1 cellular context compared by ENCODE assay signal in the genomic region with DNA sequence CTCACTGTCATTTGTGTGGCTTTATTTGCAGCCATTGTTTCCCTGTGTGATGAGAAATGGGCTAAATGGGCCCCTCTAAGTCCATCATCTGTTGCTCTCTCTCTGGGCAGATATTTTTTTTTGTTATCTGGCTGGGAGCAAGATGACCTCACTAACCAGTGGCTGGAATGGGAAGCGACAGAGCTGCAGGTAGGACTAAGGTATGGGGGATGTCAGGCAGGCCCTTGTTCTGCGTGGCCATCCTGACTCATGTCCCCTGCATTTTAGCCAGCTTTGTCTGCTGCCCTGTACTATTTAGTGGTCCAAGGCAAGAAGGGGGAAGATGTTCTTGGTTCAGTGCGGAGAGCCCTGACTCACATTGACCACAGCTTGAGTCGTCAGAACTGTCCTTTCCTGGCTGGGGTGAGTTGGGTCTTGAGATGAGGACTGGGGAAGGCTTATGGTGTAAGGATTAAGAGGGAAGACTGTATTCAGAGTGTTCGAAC.
TF ChIP-seq lines count a peak whose summit lies in the region.

No MANE protein-coding gene starts in this region.

TF ChIP-seq in H1, 55 proteins besides CTCF, POLR2A, EP300 and RAD21:
- TF ChIP-seq CHD1 (IDR thresholded peaks at IDR 0.05; ENCODE audit: low read depth, low read length) (no peak), SP4 (IDR thresholded peaks at IDR 0.05; ENCODE audit: low read length) (no peak), RFX5 (IDR thresholded peaks at IDR 0.05; ENCODE audit: borderline replicate concordance, low read depth, low read length) (no peak), CHD2 (IDR thresholded peaks at IDR 0.05; ENCODE audit: low read length) (no peak), YY1 (IDR thresholded peaks at IDR 0.05; ENCODE audit: low read depth, low read length) (no peak), POU5F1 (IDR thresholded peaks at IDR 0.05; ENCODE audit: low read depth, low read length) (no peak), RXRA (IDR thresholded peaks at IDR 0.05; ENCODE audit: insufficient read depth, low read depth, low read length) (no peak), RNF2 (IDR thresholded peaks at IDR 0.05; ENCODE audit: borderline replicate concordance, low read depth, low read length, missing control alignments, poor library complexity, severe bottlenecking) (no peak), SUZ12 (IDR thresholded peaks at IDR 0.05; ENCODE audit: low read length) (no peak), EZH2 (IDR thresholded peaks at IDR 0.05; ENCODE audit: low read depth, low read length, severe bottlenecking) (no peak), CREB1 (IDR thresholded peaks at IDR 0.05) (no peak)
- TF ChIP-seq, protein P1, sequence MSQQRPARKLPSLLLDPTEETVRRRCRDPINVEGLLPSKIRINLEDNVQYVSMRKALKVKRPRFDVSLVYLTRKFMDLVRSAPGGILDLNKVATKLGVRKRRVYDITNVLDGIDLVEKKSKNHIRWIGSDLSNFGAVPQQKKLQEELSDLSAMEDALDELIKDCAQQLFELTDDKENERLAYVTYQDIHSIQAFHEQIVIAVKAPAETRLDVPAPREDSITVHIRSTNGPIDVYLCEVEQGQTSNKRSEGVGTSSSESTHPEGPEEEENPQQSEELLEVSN (IDR thresholded peaks at IDR 0.05), result no peak
